ENCODE assay signal across 1 cellular context in the genomic region with DNA sequence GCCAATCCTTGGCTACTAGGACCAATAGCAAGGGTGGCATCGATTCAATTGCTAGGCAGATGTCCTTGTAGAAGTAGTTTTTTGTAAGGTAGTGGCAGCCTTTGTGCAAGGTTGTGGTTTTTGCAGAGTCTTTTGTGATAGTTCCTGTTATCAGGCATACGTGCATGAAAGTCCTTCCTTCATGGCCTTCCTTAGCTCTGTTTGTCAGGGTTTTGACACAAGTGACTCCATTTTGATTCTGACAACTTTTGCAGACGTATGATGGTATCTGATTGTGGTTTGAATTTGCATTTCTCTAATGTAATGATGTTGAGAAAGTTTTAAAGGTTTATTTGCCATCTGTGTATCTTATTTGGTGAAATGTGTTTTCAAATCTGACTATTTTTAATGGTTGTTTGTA.
TF ChIP-seq lines count a peak whose summit lies in the region.

No MANE protein-coding gene starts in this region.

TF ChIP-seq in K562, 482 proteins besides CTCF, POLR2A, EP300 and RAD21 (continued from another document and continues in another):
- TF ChIP-seq, protein P1, sequence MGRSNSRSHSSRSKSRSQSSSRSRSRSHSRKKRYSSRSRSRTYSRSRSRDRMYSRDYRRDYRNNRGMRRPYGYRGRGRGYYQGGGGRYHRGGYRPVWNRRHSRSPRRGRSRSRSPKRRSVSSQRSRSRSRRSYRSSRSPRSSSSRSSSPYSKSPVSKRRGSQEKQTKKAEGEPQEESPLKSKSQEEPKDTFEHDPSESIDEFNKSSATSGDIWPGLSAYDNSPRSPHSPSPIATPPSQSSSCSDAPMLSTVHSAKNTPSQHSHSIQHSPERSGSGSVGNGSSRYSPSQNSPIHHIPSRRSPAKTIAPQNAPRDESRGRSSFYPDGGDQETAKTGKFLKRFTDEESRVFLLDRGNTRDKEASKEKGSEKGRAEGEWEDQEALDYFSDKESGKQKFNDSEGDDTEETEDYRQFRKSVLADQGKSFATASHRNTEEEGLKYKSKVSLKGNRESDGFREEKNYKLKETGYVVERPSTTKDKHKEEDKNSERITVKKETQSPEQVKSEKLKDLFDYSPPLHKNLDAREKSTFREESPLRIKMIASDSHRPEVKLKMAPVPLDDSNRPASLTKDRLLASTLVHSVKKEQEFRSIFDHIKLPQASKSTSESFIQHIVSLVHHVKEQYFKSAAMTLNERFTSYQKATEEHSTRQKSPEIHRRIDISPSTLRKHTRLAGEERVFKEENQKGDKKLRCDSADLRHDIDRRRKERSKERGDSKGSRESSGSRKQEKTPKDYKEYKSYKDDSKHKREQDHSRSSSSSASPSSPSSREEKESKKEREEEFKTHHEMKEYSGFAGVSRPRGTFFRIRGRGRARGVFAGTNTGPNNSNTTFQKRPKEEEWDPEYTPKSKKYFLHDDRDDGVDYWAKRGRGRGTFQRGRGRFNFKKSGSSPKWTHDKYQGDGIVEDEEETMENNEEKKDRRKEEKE (IDR thresholded peaks at IDR 0.05; ENCODE audit: borderline replicate concordance in 1 of 2, control insufficient read depth in 1 of 2, low read depth in 2 of 2, low read length in 1 of 2), result no peak
- no peak for TF ChIP-seq BCOR (IDR thresholded peaks at IDR 0.05)
- TF ChIP-seq ZNF324 (CRISPR knock-in tag; IDR thresholded peaks at IDR 0.05), result no peak
- no peak for TF ChIP-seq HMGN3 (IDR thresholded peaks at IDR 0.05; ENCODE audit: borderline replicate concordance, extremely low read depth, insufficient read length, low read depth, low read length)
- no peak for TF ChIP-seq ZFP30 (CRISPR knock-in tag; IDR thresholded peaks at IDR 0.05; ENCODE audit: borderline replicate concordance)
- no peak for TF ChIP-seq CC2D1A (IDR thresholded peaks at IDR 0.05)
- TF ChIP-seq RNF2 (IDR thresholded peaks at IDR 0.05), result no peak
- TF ChIP-seq, protein P2, sequence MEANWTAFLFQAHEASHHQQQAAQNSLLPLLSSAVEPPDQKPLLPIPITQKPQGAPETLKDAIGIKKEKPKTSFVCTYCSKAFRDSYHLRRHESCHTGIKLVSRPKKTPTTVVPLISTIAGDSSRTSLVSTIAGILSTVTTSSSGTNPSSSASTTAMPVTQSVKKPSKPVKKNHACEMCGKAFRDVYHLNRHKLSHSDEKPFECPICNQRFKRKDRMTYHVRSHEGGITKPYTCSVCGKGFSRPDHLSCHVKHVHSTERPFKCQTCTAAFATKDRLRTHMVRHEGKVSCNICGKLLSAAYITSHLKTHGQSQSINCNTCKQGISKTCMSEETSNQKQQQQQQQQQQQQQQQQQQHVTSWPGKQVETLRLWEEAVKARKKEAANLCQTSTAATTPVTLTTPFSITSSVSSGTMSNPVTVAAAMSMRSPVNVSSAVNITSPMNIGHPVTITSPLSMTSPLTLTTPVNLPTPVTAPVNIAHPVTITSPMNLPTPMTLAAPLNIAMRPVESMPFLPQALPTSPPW (CRISPR knock-in tag; IDR thresholded peaks at IDR 0.05), result no peak
- TF ChIP-seq ETV1 (tag; conservative IDR thresholded peaks at IDR 0.05; ENCODE audit: low read depth), result no peak
- TF ChIP-seq NR4A1 (CRISPR knock-in tag; IDR thresholded peaks at IDR 0.05), result no peak
- peak; percentile 78; the same call in 1 of the 2 replicates for TF ChIP-seq NR4A1 (tag; IDR thresholded peaks at IDR 0.05)
- no peak for TF ChIP-seq CBX1 (IDR thresholded peaks at IDR 0.05; ENCODE audit: low read depth)
- TF ChIP-seq MAFF (IDR thresholded peaks at IDR 0.05; ENCODE audit: low read length), result no peak
- TF ChIP-seq, protein P3, sequence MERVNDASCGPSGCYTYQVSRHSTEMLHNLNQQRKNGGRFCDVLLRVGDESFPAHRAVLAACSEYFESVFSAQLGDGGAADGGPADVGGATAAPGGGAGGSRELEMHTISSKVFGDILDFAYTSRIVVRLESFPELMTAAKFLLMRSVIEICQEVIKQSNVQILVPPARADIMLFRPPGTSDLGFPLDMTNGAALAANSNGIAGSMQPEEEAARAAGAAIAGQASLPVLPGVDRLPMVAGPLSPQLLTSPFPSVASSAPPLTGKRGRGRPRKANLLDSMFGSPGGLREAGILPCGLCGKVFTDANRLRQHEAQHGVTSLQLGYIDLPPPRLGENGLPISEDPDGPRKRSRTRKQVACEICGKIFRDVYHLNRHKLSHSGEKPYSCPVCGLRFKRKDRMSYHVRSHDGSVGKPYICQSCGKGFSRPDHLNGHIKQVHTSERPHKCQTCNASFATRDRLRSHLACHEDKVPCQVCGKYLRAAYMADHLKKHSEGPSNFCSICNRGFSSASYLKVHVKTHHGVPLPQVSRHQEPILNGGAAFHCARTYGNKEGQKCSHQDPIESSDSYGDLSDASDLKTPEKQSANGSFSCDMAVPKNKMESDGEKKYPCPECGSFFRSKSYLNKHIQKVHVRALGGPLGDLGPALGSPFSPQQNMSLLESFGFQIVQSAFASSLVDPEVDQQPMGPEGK (CRISPR knock-in tag; IDR thresholded peaks at IDR 0.05; ENCODE audit: borderline replicate concordance), result no peak
- no peak for TF ChIP-seq HNRNPLL (IDR thresholded peaks at IDR 0.05; ENCODE audit: low read depth, low read length, poor library complexity, severe bottlenecking)
- TF ChIP-seq, protein P4, sequence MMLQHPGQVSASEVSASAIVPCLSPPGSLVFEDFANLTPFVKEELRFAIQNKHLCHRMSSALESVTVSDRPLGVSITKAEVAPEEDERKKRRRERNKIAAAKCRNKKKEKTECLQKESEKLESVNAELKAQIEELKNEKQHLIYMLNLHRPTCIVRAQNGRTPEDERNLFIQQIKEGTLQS (IDR thresholded peaks at IDR 0.05), result no peak
- TF ChIP-seq, protein P4 (CRISPR knock-in tag; conservative IDR thresholded peaks at IDR 0.05), result no peak
- no peak for TF ChIP-seq NR2C2 (CRISPR knock-in tag; IDR thresholded peaks at IDR 0.05)
- TF ChIP-seq NR2C2 (tag; IDR thresholded peaks at IDR 0.05), result 0 out of 2 replicates have a peak, but pooled peaks have one; percentile 18
- TF ChIP-seq, protein P5, sequence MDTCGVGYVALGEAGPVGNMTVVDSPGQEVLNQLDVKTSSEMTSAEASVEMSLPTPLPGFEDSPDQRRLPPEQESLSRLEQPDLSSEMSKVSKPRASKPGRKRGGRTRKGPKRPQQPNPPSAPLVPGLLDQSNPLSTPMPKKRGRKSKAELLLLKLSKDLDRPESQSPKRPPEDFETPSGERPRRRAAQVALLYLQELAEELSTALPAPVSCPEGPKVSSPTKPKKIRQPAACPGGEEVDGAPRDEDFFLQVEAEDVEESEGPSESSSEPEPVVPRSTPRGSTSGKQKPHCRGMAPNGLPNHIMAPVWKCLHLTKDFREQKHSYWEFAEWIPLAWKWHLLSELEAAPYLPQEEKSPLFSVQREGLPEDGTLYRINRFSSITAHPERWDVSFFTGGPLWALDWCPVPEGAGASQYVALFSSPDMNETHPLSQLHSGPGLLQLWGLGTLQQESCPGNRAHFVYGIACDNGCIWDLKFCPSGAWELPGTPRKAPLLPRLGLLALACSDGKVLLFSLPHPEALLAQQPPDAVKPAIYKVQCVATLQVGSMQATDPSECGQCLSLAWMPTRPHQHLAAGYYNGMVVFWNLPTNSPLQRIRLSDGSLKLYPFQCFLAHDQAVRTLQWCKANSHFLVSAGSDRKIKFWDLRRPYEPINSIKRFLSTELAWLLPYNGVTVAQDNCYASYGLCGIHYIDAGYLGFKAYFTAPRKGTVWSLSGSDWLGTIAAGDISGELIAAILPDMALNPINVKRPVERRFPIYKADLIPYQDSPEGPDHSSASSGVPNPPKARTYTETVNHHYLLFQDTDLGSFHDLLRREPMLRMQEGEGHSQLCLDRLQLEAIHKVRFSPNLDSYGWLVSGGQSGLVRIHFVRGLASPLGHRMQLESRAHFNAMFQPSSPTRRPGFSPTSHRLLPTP (IDR thresholded peaks at IDR 0.05; ENCODE audit: borderline replicate concordance, extremely low read depth, insufficient read length), result no peak
- no peak for TF ChIP-seq ZNF253 (CRISPR knock-in tag; conservative IDR thresholded peaks at IDR 0.05)
- no peak for TF ChIP-seq FOXK2 (conservative IDR thresholded peaks at IDR 0.05 in 1 of 2, IDR thresholded peaks at IDR 0.05 in 1 of 2; ENCODE audit: low read depth in 2 of 2)
- no peak for TF ChIP-seq CHD4 (IDR thresholded peaks at IDR 0.05; ENCODE audit: insufficient read depth, insufficient replicate concordance, low read depth, low read length, poor library complexity, severe bottlenecking)
- TF ChIP-seq MED1 (CRISPR knock-in tag; IDR thresholded peaks at IDR 0.05; ENCODE audit: borderline replicate concordance), result no peak
- TF ChIP-seq, protein P6, sequence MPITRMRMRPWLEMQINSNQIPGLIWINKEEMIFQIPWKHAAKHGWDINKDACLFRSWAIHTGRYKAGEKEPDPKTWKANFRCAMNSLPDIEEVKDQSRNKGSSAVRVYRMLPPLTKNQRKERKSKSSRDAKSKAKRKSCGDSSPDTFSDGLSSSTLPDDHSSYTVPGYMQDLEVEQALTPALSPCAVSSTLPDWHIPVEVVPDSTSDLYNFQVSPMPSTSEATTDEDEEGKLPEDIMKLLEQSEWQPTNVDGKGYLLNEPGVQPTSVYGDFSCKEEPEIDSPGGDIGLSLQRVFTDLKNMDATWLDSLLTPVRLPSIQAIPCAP (CRISPR knock-in tag; IDR thresholded peaks at IDR 0.05; ENCODE audit: borderline replicate concordance), result no peak
- TF ChIP-seq, protein P7, sequence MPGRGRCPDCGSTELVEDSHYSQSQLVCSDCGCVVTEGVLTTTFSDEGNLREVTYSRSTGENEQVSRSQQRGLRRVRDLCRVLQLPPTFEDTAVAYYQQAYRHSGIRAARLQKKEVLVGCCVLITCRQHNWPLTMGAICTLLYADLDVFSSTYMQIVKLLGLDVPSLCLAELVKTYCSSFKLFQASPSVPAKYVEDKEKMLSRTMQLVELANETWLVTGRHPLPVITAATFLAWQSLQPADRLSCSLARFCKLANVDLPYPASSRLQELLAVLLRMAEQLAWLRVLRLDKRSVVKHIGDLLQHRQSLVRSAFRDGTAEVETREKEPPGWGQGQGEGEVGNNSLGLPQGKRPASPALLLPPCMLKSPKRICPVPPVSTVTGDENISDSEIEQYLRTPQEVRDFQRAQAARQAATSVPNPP (IDR thresholded peaks at IDR 0.05; ENCODE audit: borderline replicate concordance, insufficient read depth, insufficient read length), result no peak
- peak; percentile 33; the same call in 1 of the 2 replicates for TF ChIP-seq CXXC5 (CRISPR knock-in tag; IDR thresholded peaks at IDR 0.05)
- TF ChIP-seq, protein P8, sequence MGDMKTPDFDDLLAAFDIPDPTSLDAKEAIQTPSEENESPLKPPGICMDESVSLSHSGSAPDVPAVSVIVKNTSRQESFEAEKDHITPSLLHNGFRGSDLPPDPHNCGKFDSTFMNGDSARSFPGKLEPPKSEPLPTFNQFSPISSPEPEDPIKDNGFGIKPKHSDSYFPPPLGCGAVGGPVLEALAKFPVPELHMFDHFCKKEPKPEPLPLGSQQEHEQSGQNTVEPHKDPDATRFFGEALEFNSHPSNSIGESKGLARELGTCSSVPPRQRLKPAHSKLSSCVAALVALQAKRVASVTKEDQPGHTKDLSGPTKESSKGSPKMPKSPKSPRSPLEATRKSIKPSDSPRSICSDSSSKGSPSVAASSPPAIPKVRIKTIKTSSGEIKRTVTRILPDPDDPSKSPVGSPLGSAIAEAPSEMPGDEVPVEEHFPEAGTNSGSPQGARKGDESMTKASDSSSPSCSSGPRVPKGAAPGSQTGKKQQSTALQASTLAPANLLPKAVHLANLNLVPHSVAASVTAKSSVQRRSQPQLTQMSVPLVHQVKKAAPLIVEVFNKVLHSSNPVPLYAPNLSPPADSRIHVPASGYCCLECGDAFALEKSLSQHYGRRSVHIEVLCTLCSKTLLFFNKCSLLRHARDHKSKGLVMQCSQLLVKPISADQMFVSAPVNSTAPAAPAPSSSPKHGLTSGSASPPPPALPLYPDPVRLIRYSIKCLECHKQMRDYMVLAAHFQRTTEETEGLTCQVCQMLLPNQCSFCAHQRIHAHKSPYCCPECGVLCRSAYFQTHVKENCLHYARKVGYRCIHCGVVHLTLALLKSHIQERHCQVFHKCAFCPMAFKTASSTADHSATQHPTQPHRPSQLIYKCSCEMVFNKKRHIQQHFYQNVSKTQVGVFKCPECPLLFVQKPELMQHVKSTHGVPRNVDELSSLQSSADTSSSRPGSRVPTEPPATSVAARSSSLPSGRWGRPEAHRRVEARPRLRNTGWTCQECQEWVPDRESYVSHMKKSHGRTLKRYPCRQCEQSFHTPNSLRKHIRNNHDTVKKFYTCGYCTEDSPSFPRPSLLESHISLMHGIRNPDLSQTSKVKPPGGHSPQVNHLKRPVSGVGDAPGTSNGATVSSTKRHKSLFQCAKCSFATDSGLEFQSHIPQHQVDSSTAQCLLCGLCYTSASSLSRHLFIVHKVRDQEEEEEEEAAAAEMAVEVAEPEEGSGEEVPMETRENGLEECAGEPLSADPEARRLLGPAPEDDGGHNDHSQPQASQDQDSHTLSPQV (IDR thresholded peaks at IDR 0.05), result peak; percentile 93
- TF ChIP-seq, protein P9, sequence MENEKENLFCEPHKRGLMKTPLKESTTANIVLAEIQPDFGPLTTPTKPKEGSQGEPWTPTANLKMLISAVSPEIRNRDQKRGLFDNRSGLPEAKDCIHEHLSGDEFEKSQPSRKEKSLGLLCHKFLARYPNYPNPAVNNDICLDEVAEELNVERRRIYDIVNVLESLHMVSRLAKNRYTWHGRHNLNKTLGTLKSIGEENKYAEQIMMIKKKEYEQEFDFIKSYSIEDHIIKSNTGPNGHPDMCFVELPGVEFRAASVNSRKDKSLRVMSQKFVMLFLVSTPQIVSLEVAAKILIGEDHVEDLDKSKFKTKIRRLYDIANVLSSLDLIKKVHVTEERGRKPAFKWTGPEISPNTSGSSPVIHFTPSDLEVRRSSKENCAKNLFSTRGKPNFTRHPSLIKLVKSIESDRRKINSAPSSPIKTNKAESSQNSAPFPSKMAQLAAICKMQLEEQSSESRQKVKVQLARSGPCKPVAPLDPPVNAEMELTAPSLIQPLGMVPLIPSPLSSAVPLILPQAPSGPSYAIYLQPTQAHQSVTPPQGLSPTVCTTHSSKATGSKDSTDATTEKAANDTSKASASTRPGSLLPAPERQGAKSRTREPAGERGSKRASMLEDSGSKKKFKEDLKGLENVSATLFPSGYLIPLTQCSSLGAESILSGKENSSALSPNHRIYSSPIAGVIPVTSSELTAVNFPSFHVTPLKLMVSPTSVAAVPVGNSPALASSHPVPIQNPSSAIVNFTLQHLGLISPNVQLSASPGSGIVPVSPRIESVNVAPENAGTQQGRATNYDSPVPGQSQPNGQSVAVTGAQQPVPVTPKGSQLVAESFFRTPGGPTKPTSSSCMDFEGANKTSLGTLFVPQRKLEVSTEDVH (IDR thresholded peaks at IDR 0.05; ENCODE audit: low read depth, partially characterized antibody), result no peak
- TF ChIP-seq POLR2G (IDR thresholded peaks at IDR 0.05; ENCODE audit: low read depth, low read length), result no peak
